In the genomic region with DNA sequence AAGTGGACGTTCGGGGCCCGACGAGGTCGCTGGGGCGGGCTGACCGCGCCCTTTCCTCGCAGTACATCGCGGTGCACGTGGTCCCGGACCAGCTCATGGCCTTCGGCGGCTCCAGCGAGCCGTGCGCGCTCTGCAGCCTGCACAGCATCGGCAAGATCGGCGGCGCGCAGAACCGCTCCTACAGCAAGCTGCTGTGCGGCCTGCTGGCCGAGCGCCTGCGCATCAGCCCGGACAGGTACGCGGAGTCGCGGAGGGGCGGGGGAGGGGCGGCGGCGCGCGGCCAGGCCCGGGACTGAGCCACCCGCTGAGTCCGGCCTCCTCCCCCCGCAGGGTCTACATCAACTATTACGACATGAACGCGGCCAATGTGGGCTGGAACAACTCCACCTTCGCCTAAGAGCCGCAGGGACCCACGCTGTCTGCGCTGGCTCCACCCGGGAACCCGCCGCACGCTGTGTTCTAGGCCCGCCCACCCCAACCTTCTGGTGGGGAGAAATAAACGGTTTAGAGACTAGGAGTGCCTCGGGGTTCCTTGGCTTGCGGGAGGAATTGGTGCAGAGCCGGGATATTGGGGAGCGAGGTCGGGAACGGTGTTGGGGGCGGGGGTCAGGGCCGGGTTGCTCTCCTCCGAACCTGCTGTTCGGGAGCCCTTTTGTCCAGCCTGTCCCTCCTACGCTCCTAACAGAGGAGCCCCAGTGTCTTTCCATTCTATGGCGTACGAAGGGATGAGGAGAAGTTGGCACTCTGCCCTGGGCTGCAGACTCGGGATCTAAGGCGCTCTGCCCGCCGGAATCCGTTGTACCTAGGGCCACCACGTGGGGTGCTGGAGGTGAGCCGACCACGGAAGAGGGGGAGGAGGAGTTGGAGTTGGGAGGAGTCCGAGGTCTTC, we compare ENCODE assay signal across 8 cellular contexts. TPM values are rescaled to one million over a fixed set of nuclear protein-coding genes. Genes with fewer than 3 reads are reported as not detected.
DNase-seq lines count a peak whose midpoint lies in the region; ATAC-seq, FAIRE-seq and TF ChIP-seq lines count a peak whose summit lies in the region.

No MANE protein-coding gene starts in this region.

- no peak overlapping the region for H2AK5ac ChIP-seq in H9 (ENCODE audit: insufficient read length, low read length)

- H3T11ph ChIP-seq in H9 (ENCODE audit: low read length) = no peak overlapping the region

- no peak overlapping the region for H2BK120ac ChIP-seq in H9 (ENCODE audit: low read depth, low read length, poor library complexity, severe bottlenecking)

- peak overlapping the region; percentile 74 for H3K9ac ChIP-seq in H9 (ENCODE audit: extremely low read depth, insufficient read length, low read length)

- no peak overlapping the region for H3K23ac ChIP-seq in H9 (ENCODE audit: insufficient read length, low read depth, low read length)

- H3K4me2 ChIP-seq in H9 (ENCODE audit: insufficient read depth, insufficient read length, low read length) = peak overlapping the region; percentile 44

- no CpG with 5 or more reads among the region's 79 CpGs for WGBS in H9 (ENCODE audit: extremely low coverage, insufficient read length, low lambda C conversion rate)

- POLR2A ChIA-PET in T-cell (lab: Charles Lee) = interaction anchor here (0.6 to 1.9 kb wide), 2 partner anchors 19 to 31 kb away, joined by 3 to 12 read pairs; no protein-coding TSS in a partner anchor

- no peak overlapping the region; the same call in 1 of the 2 replicates for H3K4ac ChIP-seq in H9 (ENCODE audit: low read depth, low read length)

- H2BK20ac ChIP-seq in H9 (ENCODE audit: low read depth, low read length, poor library complexity, severe bottlenecking) = no peak overlapping the region

- H3K79me1 ChIP-seq in H9 (ENCODE audit: insufficient read depth, low read depth, low read length, poor library complexity, severe bottlenecking) = peaks cover 6% of the 10 kb centered on the region

- peak; percentile 35 to 41 (median 38) for ATAC-seq in T-cell (replicated peaks in 1 of 4)
- peak; percentile 54 for ATAC-seq in left ventricle myocardium superior

- CTCF ChIA-PET in T-cell (lab: Charles Lee) = interaction anchor here in 1 of 2 donors (0.5 to 2.1 kb wide), 5 partner anchors 13 to 118 kb away, joined by 3 to 15 read pairs (median 5); partner anchors contain the start of gene SLC2A11

- H3K9me3 Mint-ChIP-seq in H9 (peaks cover 21 to 22% of the 10 kb centered on the region in 2 experiments), T-cell (peaks cover 0 to 3% (median 0%) of the 10 kb centered on the region in 3 donors)

- H3K36me3 Mint-ChIP-seq in H9 (ENCODE audit: insufficient read depth in 1 of 3, low read depth in 3 of 3) (peaks cover 42 to 48% (median 45%) of the 10 kb centered on the region in 3 experiments), T-cell (peaks cover 15% of the 10 kb centered on the region)

- H4K91ac ChIP-seq in H9 (ENCODE audit: insufficient read length, low read depth, low read length) = no peak overlapping the region

- peak; percentile 61 for TF ChIP-seq CTCF in H9 (conservative IDR thresholded peaks at IDR 0.05)

- peaks cover 25% of the 10 kb centered on the region for H3K27me3 Mint-ChIP-seq in H9 (ENCODE audit: low read depth)
- no peaks in the 10 kb centered on the region for H3K27me3 Mint-ChIP-seq in T-cell

- DNase-seq in DMS53 treated with DMSO at 0.1 percent for 48 hours (lab: John Stamatoyannopoulos, UW; ENCODE audit: unreplicated experiment) (peak; percentile 13), H9 (peak; percentile 82), NAMALWA (ENCODE audit: low spot score) (peak; percentile 84), T-cell (peak in 33 of 34 experiments; percentile 20 to 59 (median 40)), amniotic epithelial cell (ENCODE audit: low read depth) (peak; percentile 83), left ventricle myocardium superior (peak; percentile 75), putamen (ENCODE audit: low spot score) (peak; percentile 49), urothelium cell line (ENCODE audit: low spot score) (peak; percentile 96)

- no peak overlapping the region for H2BK5ac ChIP-seq in H9 (ENCODE audit: insufficient read length, low read length)

- H3K14ac ChIP-seq in H9 (ENCODE audit: insufficient read depth, low read length) = peak overlapping the region; percentile 87

- H3K9me3 ChIP-seq in H9 (ENCODE audit: control insufficient read depth, low read depth, low read length) = no peaks in the 10 kb centered on the region

- H3K56ac ChIP-seq in H9 (ENCODE audit: insufficient read length, low read depth, low read length) = no peak overlapping the region

- H3K79me2 ChIP-seq in H9 (ENCODE audit: insufficient read depth, low read length) = no peaks in the 10 kb centered on the region

- H4K8ac ChIP-seq in H9 (replicated peaks; ENCODE audit: insufficient read length, low read depth, low read length) = no peak overlapping the region

- no peak overlapping the region for H4K5ac ChIP-seq in H9 (ENCODE audit: insufficient read length, low read depth, low read length)

- intact Hi-C loops in left ventricle myocardium superior (cut with micrococcal nuclease) = no loop called here

- FAIRE-seq in urothelium cell line (lab: Jason Lieb, UNC) = peak; percentile 88

- no peak overlapping the region for H3K27ac ChIP-seq in H9 (ENCODE audit: insufficient read length, low read depth, low read length)

- no peak overlapping the region for H2AFZ ChIP-seq in H9 (ENCODE audit: low read length)

- peak overlapping the region; percentile 90 for H3K18ac ChIP-seq in H9 (ENCODE audit: insufficient read length, low read depth, low read length)

- H3K4me3 Mint-ChIP-seq in H9 (peak overlapping the region; percentile 94), T-cell (peak overlapping the region; percentile 91 to 92 (median 92))

- H3K27ac Mint-ChIP-seq in H9 (peak overlapping the region; percentile 94 to 98 (median 95)), T-cell (peak overlapping the region; percentile 83 to 97)

- no peak overlapping the region for H2BK12ac ChIP-seq in H9 (ENCODE audit: insufficient read length, low read depth, low read length)

- H3K4me1 Mint-ChIP-seq in H9 = peaks cover 41 to 47% of the 10 kb centered on the region in 2 experiments
- peaks cover 20 to 33% (median 25%) of the 10 kb centered on the region in 3 donors for H3K4me1 Mint-ChIP-seq in T-cell

- no peaks in the 10 kb centered on the region; the same call in 1 of the 2 replicates for H3K27me3 ChIP-seq in H9 (ENCODE audit: insufficient read depth, low read length)

- H4K20me1 ChIP-seq in H9 (ENCODE audit: control insufficient read depth, insufficient read depth, insufficient read length) = no peaks in the 10 kb centered on the region

- no peak overlapping the region for H2BK15ac ChIP-seq in H9 (ENCODE audit: low read depth, low read length)

- H3K23me2 ChIP-seq in H9 (ENCODE audit: insufficient read length, low read depth, low read length, poor library complexity, severe bottlenecking) = peaks cover 8% of the 10 kb centered on the region

- H3K4me1 ChIP-seq in H9 (ENCODE audit: insufficient read depth, low read length) = peaks cover 3% of the 10 kb centered on the region; the same call in 1 of the 2 replicates

RNA-seq across cellular contexts. Expression of gene MIF, which starts 0.8 kb away (rescaled TPM):
- total RNA-seq in H9 (2021) (1,068 and 1,091 TPM in 2 replicates), T-cell (100 to 1,000 TPM; 182 to 334 (median 289) TPM), left ventricle myocardium superior (270 TPM)

RNA-seq across cellular contexts. Expression of gene SLC2A11, which starts 37.3 kb away (rescaled TPM):
- total RNA-seq in H9 (2021) (12.1 and 15.0 TPM in 2 replicates), T-cell (10 to 100 TPM; 16.2 to 24.2 (median 18.6) TPM), left ventricle myocardium superior (25.3 TPM)

RNA-seq across cellular contexts. Expression of gene DERL3, which starts 56.1 kb away (rescaled TPM):
- total RNA-seq in H9 (2021) (9.0 and 9.8 TPM in 2 replicates), T-cell (1 to 10 TPM; 1.2 to 3.9 (median 2.8) TPM), left ventricle myocardium superior (2.1 TPM)

Comparison
In these comparisons a context has a peak if more than half of its experiments do, and no peak if none do; other contexts are left out.
1. DNase-seq: peak in every context shown above with its lines; median percentile 96 in urothelium cell line; 84 in NAMALWA; 83 in amniotic epithelial cell; 82 in H9; 75 in left ventricle myocardium superior; 49 in putamen; 40 in T-cell; 13 in DMS53 treated with DMSO at 0.1 percent for 48 hours.